Comparison of ENCODE assay signal across 26 cellular contexts in genomic region chr3:57234613-57235575, GRCh38. TPM values are rescaled to one million over a fixed set of nuclear protein-coding genes. Genes with fewer than 3 reads are reported as not detected.
A peak's percentile ranks its signal among the peaks of the same experiment; 100 is the strongest.
DNase-seq lines count a peak whose midpoint lies in the region; ATAC-seq and TF ChIP-seq lines count a peak whose summit lies in the region.
"Had no signal": no experiment of that assay in that cellular context is flagged by ENCODE, and none has a peak within 500 bp of the region (broad histone marks: within the 10 kb centered on the region; RNA-seq: fewer than 3 reads in every experiment).

No MANE protein-coding gene starts in this region.

- H3K27me3 Mint-ChIP-seq in natural killer cell (ENCODE audit: low read depth in 2 of 2) (no peaks in the 10 kb centered on the region), nephron progenitor cell (ENCODE audit: low read depth, poor library complexity) (no peaks in the 10 kb centered on the region)
- no peaks in the 10 kb centered on the region for H3K27me3 Mint-ChIP-seq in natural killer cell treated with Interleukin-12 subunit alpha and Interleukin-12 subunit beta and Interleukin-15 and Interleukin-18, amount 100 ng/mL, for 72 hours
- no peaks in the 10 kb centered on the region for H3K27me3 Mint-ChIP-seq in stimulated activated naive B cell treated with anti-CD40 and anti-IgM and Interleukin-4, amounts not matched to agents 10 μg/mL and 1 μg/mL and 100 μg/mL, for 72 hours
- H3K27me3 Mint-ChIP-seq: activated CD4-positive, alpha-beta memory T cell treated with anti-CD3 and anti-CD28 coated beads, Interleukin-2, amount 10 ng/mL, durations not matched to agents 7 days and 5 days; activated naive CD4-positive, alpha-beta T cell treated with anti-CD3 and anti-CD28 coated beads, Interleukin-2, amount 50 U/mL, for 24 hours; brain; CD4-positive, alpha-beta memory T cell had no signal

- ATAC-seq in natural killer cell, result peak in 1 of 3 donors; percentile 52
- no peak for ATAC-seq in natural killer cell treated with Interleukin-12 subunit alpha and Interleukin-12 subunit beta and Interleukin-15 and Interleukin-18, amount 100 ng/mL, for 72 hours
- peak; percentile 55 for ATAC-seq in GM21576 (IDR thresholded peaks at IDR 0.05; ENCODE audit: unreplicated experiment)
- peak; percentile 94 to 96 for ATAC-seq in stimulated activated naive B cell treated with anti-CD40 and anti-IgM and Interleukin-4, amounts not matched to agents 10 μg/mL and 1 μg/mL and 100 μg/mL, for 72 hours (replicated peaks)
- ATAC-seq: activated T-cell treated with anti-CD3 and anti-CD28 coated beads, Interleukin-2, amount 50 U/mL, for 4 hours; sciatic nerve had no signal

- intact Hi-C loops in natural killer cell (cut with micrococcal nuclease), result no loop called here

- H3K27me3 ChIP-seq in brain microvascular endothelial cell (replicated peaks), result no peaks in the 10 kb centered on the region
- H3K27me3 ChIP-seq: vagina had no signal

- H3K36me3 ChIP-seq in brain microvascular endothelial cell (replicated peaks), result peaks cover 10% of the 10 kb centered on the region

- H3K27ac ChIP-seq in brain microvascular endothelial cell, result no peak overlapping the region
- H3K27ac ChIP-seq: RWPE1, vagina had no signal

- H3K4me3 ChIP-seq in brain microvascular endothelial cell (ENCODE audit: low read depth, low read length), result no peak overlapping the region
- H3K4me3 ChIP-seq: vagina had no signal

- H3K27ac Mint-ChIP-seq in natural killer cell (peak overlapping the region; percentile 2 to 21), nephron progenitor cell (no peak overlapping the region)
- H3K27ac Mint-ChIP-seq in natural killer cell treated with Interleukin-12 subunit alpha and Interleukin-12 subunit beta and Interleukin-15 and Interleukin-18, amount 100 ng/mL, for 72 hours, result no peak overlapping the region
- H3K27ac Mint-ChIP-seq in stimulated activated naive B cell treated with anti-CD40 and anti-IgM and Interleukin-4, amounts not matched to agents 10 μg/mL and 1 μg/mL and 100 μg/mL, for 72 hours, result peak overlapping the region; percentile 94
- H3K27ac Mint-ChIP-seq: activated CD4-positive, alpha-beta memory T cell treated with anti-CD3 and anti-CD28 coated beads, Interleukin-2, amount 10 ng/mL, durations not matched to agents 7 days and 5 days; activated naive CD4-positive, alpha-beta T cell treated with anti-CD3 and anti-CD28 coated beads, Interleukin-2, amount 50 U/mL, for 24 hours; CD4-positive, alpha-beta memory T cell had no signal

- DNase-seq in natural killer cell (no peak), NOMO-1 treated with DMSO at 0.1 percent for 48 hours (lab: John Stamatoyannopoulos, UW; ENCODE audit: unreplicated experiment) (peak; percentile 29), nephron progenitor cell (no peak), GOT3 (lab: John Stamatoyannopoulos, UW) (no peak), brain microvascular endothelial cell (no peak)
- no peak for DNase-seq in natural killer cell treated with Interleukin-12 subunit alpha and Interleukin-12 subunit beta and Interleukin-15 and Interleukin-18, amount 100 ng/mL, for 72 hours (ENCODE audit: low spot score)
- DNase-seq in stimulated activated naive B cell treated with anti-CD40 and anti-IgM and Interleukin-4, amounts not matched to agents 10 μg/mL and 1 μg/mL and 100 μg/mL, for 72 hours, result peak; percentile 10
- DNase-seq: activated CD4-positive, alpha-beta memory T cell treated with anti-CD3 and anti-CD28 coated beads, Interleukin-2, amount 10 ng/mL, durations not matched to agents 7 days and 5 days; activated T-cell treated with anti-CD3 and anti-CD28 coated beads, Interleukin-2, amount 50 U/mL, for 4 hours; CD4-positive, alpha-beta memory T cell; cortex of kidney; erythroblast; KG1; NCI-H1105 treated with DMSO at 0.1 percent for 48 hours; NCI-H2171 treated with DMSO at 0.1 percent for 48 hours; NCI-H774; substantia nigra had no signal

- H3K4me1 Mint-ChIP-seq in natural killer cell, result peaks cover 5 to 6% of the 10 kb centered on the region in 2 donors
- peaks cover 0 to 5% of the 10 kb centered on the region in 2 donors for H3K4me1 Mint-ChIP-seq in natural killer cell treated with Interleukin-12 subunit alpha and Interleukin-12 subunit beta and Interleukin-15 and Interleukin-18, amount 100 ng/mL, for 72 hours (ENCODE audit: low read depth in 2 of 2)
- peaks cover 9 to 36% of the 10 kb centered on the region in 2 donors for H3K4me1 Mint-ChIP-seq in stimulated activated naive B cell treated with anti-CD40 and anti-IgM and Interleukin-4, amounts not matched to agents 10 μg/mL and 1 μg/mL and 100 μg/mL, for 72 hours
- no peaks in the 10 kb centered on the region for H3K4me1 Mint-ChIP-seq in nephron progenitor cell

- H3K36me3 Mint-ChIP-seq in natural killer cell (peaks cover 16% of the 10 kb centered on the region), nephron progenitor cell (ENCODE audit: low read depth) (peaks cover 42% of the 10 kb centered on the region)
- peaks cover 11% of the 10 kb centered on the region for H3K36me3 Mint-ChIP-seq in natural killer cell treated with Interleukin-12 subunit alpha and Interleukin-12 subunit beta and Interleukin-15 and Interleukin-18, amount 100 ng/mL, for 72 hours
- peaks cover 19 to 25% of the 10 kb centered on the region in 2 donors for H3K36me3 Mint-ChIP-seq in stimulated activated naive B cell treated with anti-CD40 and anti-IgM and Interleukin-4, amounts not matched to agents 10 μg/mL and 1 μg/mL and 100 μg/mL, for 72 hours

- no peaks in the 10 kb centered on the region for H3K9me3 Mint-ChIP-seq in natural killer cell
- no peaks in the 10 kb centered on the region for H3K9me3 Mint-ChIP-seq in natural killer cell treated with Interleukin-12 subunit alpha and Interleukin-12 subunit beta and Interleukin-15 and Interleukin-18, amount 100 ng/mL, for 72 hours
- H3K9me3 Mint-ChIP-seq in stimulated activated naive B cell treated with anti-CD40 and anti-IgM and Interleukin-4, amounts not matched to agents 10 μg/mL and 1 μg/mL and 100 μg/mL, for 72 hours, result peaks cover 0 to 3% of the 10 kb centered on the region in 2 donors
- H3K9me3 Mint-ChIP-seq in nephron progenitor cell, result peaks cover 6% of the 10 kb centered on the region
- H3K9me3 Mint-ChIP-seq: activated CD4-positive, alpha-beta memory T cell treated with anti-CD3 and anti-CD28 coated beads, Interleukin-2, amount 10 ng/mL, durations not matched to agents 7 days and 5 days; activated naive CD4-positive, alpha-beta T cell treated with anti-CD3 and anti-CD28 coated beads, Interleukin-2, amount 50 U/mL, for 24 hours; activated T-cell treated with anti-CD3 and anti-CD28 coated beads, Interleukin-2, amount 50 U/mL, for 4 hours; brain; CD4-positive, alpha-beta memory T cell had no signal

- H3K4me3 Mint-ChIP-seq in natural killer cell (no peak overlapping the region), nephron progenitor cell (no peak overlapping the region)
- H3K4me3 Mint-ChIP-seq in natural killer cell treated with Interleukin-12 subunit alpha and Interleukin-12 subunit beta and Interleukin-15 and Interleukin-18, amount 100 ng/mL, for 72 hours, result no peak overlapping the region
- H3K4me3 Mint-ChIP-seq in stimulated activated naive B cell treated with anti-CD40 and anti-IgM and Interleukin-4, amounts not matched to agents 10 μg/mL and 1 μg/mL and 100 μg/mL, for 72 hours, result peak overlapping the region; percentile 72 to 75
- H3K4me3 Mint-ChIP-seq: activated CD4-positive, alpha-beta memory T cell treated with anti-CD3 and anti-CD28 coated beads, Interleukin-2, amount 10 ng/mL, durations not matched to agents 7 days and 5 days; activated naive CD4-positive, alpha-beta T cell treated with anti-CD3 and anti-CD28 coated beads, Interleukin-2, amount 50 U/mL, for 24 hours; activated T-cell treated with anti-CD3 and anti-CD28 coated beads, Interleukin-2, amount 50 U/mL, for 4 hours; brain; CD4-positive, alpha-beta memory T cell had no signal

- TF ChIP-seq CTCF in natural killer cell (IDR thresholded peaks at IDR 0.05) (no peak), nephron progenitor cell (IDR thresholded peaks at IDR 0.05) (no peak), brain microvascular endothelial cell (IDR thresholded peaks at IDR 0.05; ENCODE audit: low read depth, low read length, missing control alignments) (no peak)

- in situ Hi-C loops in brain microvascular endothelial cell (cut with HindIII; ENCODE audit: low pct_ligation_motif_present, low sequenced_read_pairs), result no loop called here

RNA-seq across cellular contexts. Expression of gene APPL1, which starts 7.4 kb away (rescaled TPM):
- total RNA-seq in natural killer cell, result 10 to 100 TPM; 29.6 to 40.8 (median 38.2) TPM
- 10 to 100 TPM; 23.1 to 27.8 TPM for total RNA-seq in natural killer cell treated with Interleukin-12 subunit alpha and Interleukin-12 subunit beta and Interleukin-15 and Interleukin-18, amount 100 ng/mL, for 72 hours

RNA-seq across cellular contexts. Expression of gene HESX1, which starts 35.1 kb away (rescaled TPM):
- under 1 TPM in 2 of 3 donors, not detected in 1; 0.49 to 0.55 TPM for total RNA-seq in natural killer cell
- total RNA-seq in natural killer cell treated with Interleukin-12 subunit alpha and Interleukin-12 subunit beta and Interleukin-15 and Interleukin-18, amount 100 ng/mL, for 72 hours, result not detected
- total RNA-seq: activated T-cell treated with anti-CD3 and anti-CD28 coated beads, Interleukin-2, amount 50 U/mL, for 4 hours; CD4-positive, alpha-beta memory T cell; vagina had no signal

RNA-seq across cellular contexts. Expression of gene ASB14, which starts 57.6 kb away (rescaled TPM):
- not detected for total RNA-seq in natural killer cell
- total RNA-seq in natural killer cell treated with Interleukin-12 subunit alpha and Interleukin-12 subunit beta and Interleukin-15 and Interleukin-18, amount 100 ng/mL, for 72 hours, result not detected
- total RNA-seq: activated CD4-positive, alpha-beta memory T cell treated with anti-CD3 and anti-CD28 coated beads, Interleukin-2, amount 10 ng/mL, durations not matched to agents 7 days and 5 days; activated T-cell treated with anti-CD3 and anti-CD28 coated beads, Interleukin-2, amount 50 U/mL, for 4 hours; CD4-positive, alpha-beta memory T cell; glomerular endothelial cell; liver; osteocyte; sciatic nerve; vagina had no signal

Comparison
In these comparisons a context has a peak if more than half of its experiments do, and no peak if none do; other contexts are left out.
1. H3K27ac Mint-ChIP-seq: peak in natural killer cell (2 of 2) and stimulated activated naive B cell treated with anti-CD40 and anti-IgM and Interleukin-4, amounts not matched to agents 10 μg/mL and 1 μg/mL and 100 μg/mL, for 72 hours (single experiment); none in natural killer cell treated with Interleukin-12 subunit alpha and Interleukin-12 subunit beta and Interleukin-15 and Interleukin-18, amount 100 ng/mL, for 72 hours (0 of 2) and nephron progenitor cell (single experiment).
2. ATAC-seq: peak in GM21576 (single experiment) and stimulated activated naive B cell treated with anti-CD40 and anti-IgM and Interleukin-4, amounts not matched to agents 10 μg/mL and 1 μg/mL and 100 μg/mL, for 72 hours (2 of 2); none in natural killer cell treated with Interleukin-12 subunit alpha and Interleukin-12 subunit beta and Interleukin-15 and Interleukin-18, amount 100 ng/mL, for 72 hours (0 of 2).
3. DNase-seq: peak in NOMO-1 treated with DMSO at 0.1 percent for 48 hours (single experiment) and stimulated activated naive B cell treated with anti-CD40 and anti-IgM and Interleukin-4, amounts not matched to agents 10 μg/mL and 1 μg/mL and 100 μg/mL, for 72 hours (single experiment); none in natural killer cell (single experiment), natural killer cell treated with Interleukin-12 subunit alpha and Interleukin-12 subunit beta and Interleukin-15 and Interleukin-18, amount 100 ng/mL, for 72 hours (single experiment), nephron progenitor cell (single experiment), GOT3 (single experiment) and brain microvascular endothelial cell (single experiment).
4. H3K4me3 Mint-ChIP-seq: peak in stimulated activated naive B cell treated with anti-CD40 and anti-IgM and Interleukin-4, amounts not matched to agents 10 μg/mL and 1 μg/mL and 100 μg/mL, for 72 hours (2 of 2); none in natural killer cell (single experiment), natural killer cell treated with Interleukin-12 subunit alpha and Interleukin-12 subunit beta and Interleukin-15 and Interleukin-18, amount 100 ng/mL, for 72 hours (single experiment) and nephron progenitor cell (single experiment).